Comparison of ENCODE assay signal across 8 cellular contexts in the genomic region with DNA sequence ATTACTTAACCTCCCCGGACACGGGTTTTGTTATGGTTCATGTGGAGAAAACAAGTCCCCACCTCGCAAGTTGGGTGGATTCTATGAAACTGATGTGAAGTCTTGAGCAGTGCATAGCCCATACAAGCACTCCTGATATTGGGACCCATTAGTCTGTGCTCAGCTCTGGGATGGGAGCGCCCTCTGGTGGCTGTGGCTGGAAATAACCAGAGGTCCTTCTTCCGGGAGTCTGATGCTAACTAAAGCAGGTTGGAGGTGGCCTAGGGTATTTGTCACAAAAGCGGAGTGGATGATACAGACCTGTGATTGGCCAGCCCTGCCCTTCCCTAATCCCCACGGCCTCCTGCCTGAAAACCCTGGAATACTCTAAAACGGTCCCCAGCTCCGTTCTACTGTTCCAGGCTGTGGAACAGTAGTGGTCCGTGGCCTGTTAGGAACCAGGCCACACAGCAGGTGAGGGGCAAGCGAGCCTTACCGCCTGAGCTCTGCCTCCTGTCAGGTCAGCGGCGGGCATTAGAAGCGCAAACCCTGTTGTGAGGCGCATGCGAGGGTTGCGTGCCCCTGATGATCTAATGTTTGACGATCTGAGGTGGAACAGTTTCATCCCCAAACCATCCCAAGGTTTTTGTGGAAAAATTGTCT. TPM values are rescaled to one million over a fixed set of nuclear protein-coding genes. Genes with fewer than 3 reads are reported as not detected.
DNase-seq lines count a peak whose midpoint lies in the region; ATAC-seq and TF ChIP-seq lines count a peak whose summit lies in the region.

No MANE protein-coding gene starts in this region.

- H3K27ac Mint-ChIP-seq in endothelial cell (ENCODE audit: unreplicated experiment) = peak overlapping the region; percentile 5

- peak; percentile 97 for TF ChIP-seq CTCF in endothelial cell (IDR thresholded peaks at IDR 0.05; ENCODE audit: unreplicated experiment)

- peaks cover 55% of the 10 kb centered on the region for H3K4me1 Mint-ChIP-seq in endothelial cell (ENCODE audit: unreplicated experiment)

- DNase-seq in CMK (ENCODE audit: low read depth) (peak; percentile 64), HK-2 (ENCODE audit: unreplicated experiment) (peak; percentile 92), NOMO-1 (lab: John Stamatoyannopoulos, UW; ENCODE audit: unreplicated experiment in 2 of 2) (peak; percentile 67 to 71), endothelial cell (ENCODE audit: low spot score) (peak; percentile 96), midbrain (lab: John Stamatoyannopoulos, UW) (peak; percentile 95)
- DNase-seq in activated CD8-positive, alpha-beta memory T cell treated with anti-CD3 and anti-CD28 coated beads for 48 hours (ENCODE audit: low read depth in 2 of 3, low spot score in 2 of 3) = peak; percentile 74 to 96 (median 96)
- peak; percentile 84 to 94 for DNase-seq in stimulated activated CD8-positive, alpha-beta memory T cell treated with anti-CD3 and anti-CD28 coated beads, Interleukin-7, amount 100 ng/mL, for 1 hour (ENCODE audit: low read depth in 2 of 2)

- H3K9me3 Mint-ChIP-seq in endothelial cell (ENCODE audit: unreplicated experiment) = no peaks in the 10 kb centered on the region

- H3K27me3 Mint-ChIP-seq in endothelial cell (ENCODE audit: unreplicated experiment) = peaks cover 45% of the 10 kb centered on the region

- peak overlapping the region; percentile 2 for H3K4me3 Mint-ChIP-seq in endothelial cell (ENCODE audit: unreplicated experiment)

- peak; percentile 78 for ATAC-seq in GM19397 (IDR thresholded peaks at IDR 0.05; ENCODE audit: unreplicated experiment)

- peaks cover 29% of the 10 kb centered on the region for H3K36me3 Mint-ChIP-seq in endothelial cell (ENCODE audit: low read depth, unreplicated experiment)

RNA-seq across cellular contexts. Expression of a gene that starts 6.4 kb away (rescaled TPM):
- total RNA-seq in endothelial cell (ENCODE audit: unreplicated experiment) = 65.5 TPM

RNA-seq across cellular contexts. Expression of a gene that starts 20.7 kb away (rescaled TPM):
- total RNA-seq in endothelial cell (ENCODE audit: unreplicated experiment) = 81.5 TPM

RNA-seq across cellular contexts. Expression of a gene that starts 40.3 kb away (rescaled TPM):
- total RNA-seq in endothelial cell (ENCODE audit: unreplicated experiment) = 387 TPM

RNA-seq across cellular contexts. Expression of a gene that starts 54.1 kb away (rescaled TPM):
- total RNA-seq in endothelial cell (ENCODE audit: unreplicated experiment) = 1.6 TPM

Comparison
In these comparisons a context has a peak if more than half of its experiments do, and no peak if none do; other contexts are left out.
1. Peak in every context shown above with its lines: DNase-seq and ATAC-seq.